ENCODE assay signal across 7 cellular contexts in genomic region chr7:128530121-128530854, GRCh38. TPM values are rescaled to one million over a fixed set of nuclear protein-coding genes. Genes with fewer than 3 reads are reported as not detected.
A peak's percentile ranks its signal among the peaks of the same experiment; 100 is the strongest.
DNase-seq lines count a peak whose midpoint lies in the region; ATAC-seq and TF ChIP-seq lines count a peak whose summit lies in the region.
"Not testable (repeated sequence)": the region's sequence is repeated elsewhere in the genome, so short reads cannot be mapped to it uniquely, and the experiment has no call there.

No MANE protein-coding gene starts in this region.

- H3K27me3 Mint-ChIP-seq in activated CD8-positive, alpha-beta T cell treated with anti-CD3 and anti-CD28 coated beads for 36 hours = not testable (repeated sequence)

- not testable (repeated sequence) for H3K36me3 ChIP-seq in colonic mucosa; smooth muscle cell (ENCODE audit: low read depth)

- H3K9ac ChIP-seq in colonic mucosa (ENCODE audit: low read depth in 2 of 2, low read length in 2 of 2) = peak overlapping the region; percentile 51 to 88
- H3K9ac ChIP-seq in smooth muscle cell (ENCODE audit: low read depth) = peak overlapping the region; percentile 100

- H3K27ac ChIP-seq in colonic mucosa (peak overlapping the region; percentile 96), smooth muscle cell (ENCODE audit: low read depth) (peak overlapping the region; percentile 93)

- peak overlapping the region; percentile 87 for H3K27ac Mint-ChIP-seq in activated CD8-positive, alpha-beta T cell treated with anti-CD3 and anti-CD28 coated beads for 36 hours

- H3K79me2 ChIP-seq in smooth muscle cell (ENCODE audit: low read depth) = peaks cover 33% of the 10 kb centered on the region

- intact Hi-C loops in activated CD8-positive, alpha-beta T cell treated with anti-CD3 and anti-CD28 coated beads for 36 hours (cut with micrococcal nuclease); left colon (cut with DNase I, micrococcal nuclease): not testable (repeated sequence)
- intact Hi-C loops in colonic mucosa (cut with DNase I) = loop anchor here (10.0 kb wide), 1 partner anchor 55 kb away; the partner anchor contains the start of gene METTL2B

- CTCF ChIA-PET in activated CD8-positive, alpha-beta T cell treated with anti-CD3 and anti-CD28 coated beads for 36 hours (lab: Charles Lee) = not testable (repeated sequence)

- peak; percentile 24 for ATAC-seq in GM18511 (IDR thresholded peaks at IDR 0.05; ENCODE audit: unreplicated experiment)
- peak; percentile 12 for ATAC-seq in HG02840 (IDR thresholded peaks at IDR 0.05; ENCODE audit: low FRiP score, unreplicated experiment)
- peak; percentile 24 for ATAC-seq in activated CD8-positive, alpha-beta T cell treated with anti-CD3 and anti-CD28 coated beads for 36 hours
- peak; percentile 32 for ATAC-seq in left colon

- 7% methylated on average over 18 of the region's 50 CpGs for WGBS in smooth muscle cell (ENCODE audit: low lambda C conversion rate)

- H3K4me2 ChIP-seq in smooth muscle cell = peak overlapping the region; percentile 89

- H3K36me3 Mint-ChIP-seq in activated CD8-positive, alpha-beta T cell treated with anti-CD3 and anti-CD28 coated beads for 36 hours (ENCODE audit: low read depth) = peaks cover 16% of the 10 kb centered on the region

- H2AFZ ChIP-seq in smooth muscle cell (ENCODE audit: low read depth) = peak overlapping the region; percentile 63

- not testable (repeated sequence) for H3F3A ChIP-seq in smooth muscle cell (ENCODE audit: low read depth)

- H3K4me1 Mint-ChIP-seq in activated CD8-positive, alpha-beta T cell treated with anti-CD3 and anti-CD28 coated beads for 36 hours (ENCODE audit: low read depth) = peaks cover 27% of the 10 kb centered on the region

- POLR2A ChIA-PET in activated CD8-positive, alpha-beta T cell treated with anti-CD3 and anti-CD28 coated beads for 36 hours (lab: Charles Lee) = not testable (repeated sequence)

- DNase-seq in NCI-H146 (lab: John Stamatoyannopoulos, UW) (peak; percentile 47), colonic mucosa (peak; percentile 30)
- DNase-seq in activated CD8-positive, alpha-beta T cell treated with anti-CD3 and anti-CD28 coated beads for 36 hours = peak; percentile 65
- DNase-seq in left colon; smooth muscle cell (lab: John Stamatoyannopoulos, UW; ENCODE audit: unreplicated experiment): not testable (repeated sequence)

- TF ChIP-seq CTCF in activated CD8-positive, alpha-beta T cell treated with anti-CD3 and anti-CD28 coated beads for 36 hours (IDR thresholded peaks at IDR 0.05); colonic mucosa (IDR thresholded peaks at IDR 0.05); smooth muscle cell (IDR thresholded peaks at IDR 0.05; ENCODE audit: borderline replicate concordance, insufficient read depth, poor library complexity, severe bottlenecking): not testable (repeated sequence)

- H3K4me3 ChIP-seq in colonic mucosa (peak overlapping the region; percentile 58), smooth muscle cell (peak overlapping the region; percentile 95)

- H3K27me3 ChIP-seq in colonic mucosa; smooth muscle cell (ENCODE audit: low read depth): not testable (repeated sequence)

- not testable (repeated sequence) for H3K4me1 ChIP-seq in colonic mucosa; smooth muscle cell (ENCODE audit: low read depth)

- peaks cover 19% of the 10 kb centered on the region for H4K20me1 ChIP-seq in smooth muscle cell (ENCODE audit: low read depth)

- H3K9me3 ChIP-seq in colonic mucosa; smooth muscle cell (replicated peaks; ENCODE audit: low read depth): not testable (repeated sequence)

- not testable (repeated sequence) for H3K9me3 Mint-ChIP-seq in activated CD8-positive, alpha-beta T cell treated with anti-CD3 and anti-CD28 coated beads for 36 hours

- peak overlapping the region; percentile 80 for H3K4me3 Mint-ChIP-seq in activated CD8-positive, alpha-beta T cell treated with anti-CD3 and anti-CD28 coated beads for 36 hours

RNA-seq across cellular contexts. Expression of gene METTL2B, which starts 53.7 kb away (rescaled TPM):
- total RNA-seq in activated CD8-positive, alpha-beta T cell treated with anti-CD3 and anti-CD28 coated beads for 36 hours = 10 to 100 TPM; 38.9 to 45.6 TPM
- total RNA-seq in colonic mucosa = 10 to 100 TPM; 24.6 to 36.8 TPM
- total RNA-seq in left colon = 10 to 100 TPM; 24.7 to 28.0 TPM
- 25.7 and 28.9 TPM in 2 replicates for total RNA-seq in smooth muscle cell
- 11.9 and 13.1 TPM in 2 replicates for polyA plus RNA-seq in smooth muscle cell
